15 cellular contexts compared by ENCODE assay signal in genomic region chrX:37603938-37604409, GRCh38.
A peak's percentile ranks its signal among the peaks of the same experiment; 100 is the strongest.
DNase-seq lines count a peak whose midpoint lies in the region; ATAC-seq lines count a peak whose summit lies in the region.
"Had no signal": no experiment of that assay in that cellular context is flagged by ENCODE, and none has a peak within 500 bp of the region (broad histone marks: within the 10 kb centered on the region; RNA-seq: fewer than 3 reads in every experiment).

No MANE protein-coding gene starts in this region.

- H3K4me3 ChIP-seq in stomach smooth muscle (ENCODE audit: low read length in 2 of 2): no peak overlapping the region
- H3K4me3 ChIP-seq: neural progenitor cell had no signal

- H3K27ac ChIP-seq in stomach smooth muscle (ENCODE audit: low read length): peak overlapping the region; percentile 19
- H3K27ac ChIP-seq: 22Rv1, neural progenitor cell had no signal

- H3K9me3 ChIP-seq in stomach smooth muscle (ENCODE audit: control insufficient read depth in 2 of 2, low read length in 2 of 2): no peaks in the 10 kb centered on the region

- ATAC-seq in GM19452 (IDR thresholded peaks at IDR 0.05; ENCODE audit: unreplicated experiment): no peak

- DNase-seq in NCI-H1105 treated with DMSO at 0.1 percent for 48 hours (lab: John Stamatoyannopoulos, UW): peak; percentile 6
- no peak for DNase-seq in NCI-H1105 (lab: John Stamatoyannopoulos, UW)
- peak; percentile 14 for DNase-seq in HS-27A (ENCODE audit: low read depth)
- peak; percentile 41 for DNase-seq in cerebellar cortex (ENCODE audit: low spot score)
- DNase-seq in NCI-H1417 (lab: John Stamatoyannopoulos, UW): no peak
- DNase-seq in NCI-H1048 (lab: John Stamatoyannopoulos, UW): no peak
- DNase-seq: activated B cell treated with CpG ODN at 0.5 μM for 24 hours; CD4-positive, CD25-positive, alpha-beta regulatory T cell; cortex of kidney; KBM-7; NCI-H2107 had no signal

- H3K27me3 ChIP-seq in stomach smooth muscle (ENCODE audit: control insufficient read depth in 1 of 2, insufficient read depth in 2 of 2, low read length in 2 of 2): peaks cover 0 to 5% of the 10 kb centered on the region in 2 donors
- H3K27me3 ChIP-seq: neural progenitor cell had no signal

- H3K36me3 ChIP-seq in stomach smooth muscle (ENCODE audit: control insufficient read depth in 2 of 2, insufficient read depth in 2 of 2, low read length in 2 of 2): no peaks in the 10 kb centered on the region
- H3K36me3 ChIP-seq: neural progenitor cell had no signal

- no peak overlapping the region for H3K9ac ChIP-seq in stomach smooth muscle (ENCODE audit: low read length in 2 of 2)
- H3K9ac ChIP-seq: neural progenitor cell had no signal

- peaks cover 10% of the 10 kb centered on the region for H3K4me1 ChIP-seq in stomach smooth muscle (ENCODE audit: control insufficient read depth, insufficient read depth, low read length)
- H3K4me1 ChIP-seq: neural progenitor cell had no signal

Comparison
In these comparisons a context has a peak if more than half of its experiments do, and no peak if none do; other contexts are left out.
1. DNase-seq: peak in NCI-H1105 treated with DMSO at 0.1 percent for 48 hours (single experiment), HS-27A (single experiment) and cerebellar cortex (single experiment); none in NCI-H1105 (single experiment), NCI-H1417 (0 of 3) and NCI-H1048 (single experiment).